9 cellular contexts compared by ENCODE assay signal in the genomic region with DNA sequence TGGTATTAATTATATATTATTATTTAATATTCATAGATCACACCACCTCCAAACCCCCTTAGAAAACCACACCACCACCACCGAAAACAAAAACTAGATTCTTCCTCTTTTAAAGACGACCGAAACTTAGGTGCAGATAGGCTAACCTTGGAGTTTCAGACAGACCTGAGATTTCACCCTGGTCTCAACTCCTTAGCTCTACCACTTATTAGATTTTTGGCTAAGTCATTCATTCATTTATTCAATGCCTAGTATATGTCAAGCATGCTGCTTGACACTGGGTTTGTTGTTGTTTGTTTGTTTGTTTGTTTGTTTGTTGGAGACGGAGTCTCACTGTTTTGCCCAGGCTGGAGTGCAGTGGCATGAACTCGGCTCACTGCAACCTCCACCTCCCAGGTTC. TPM values are rescaled to one million over a fixed set of nuclear protein-coding genes. Genes with fewer than 3 reads are reported as not detected.
A peak's percentile ranks its signal among the peaks of the same experiment; 100 is the strongest.
DNase-seq lines count a peak whose midpoint lies in the region; ATAC-seq lines count a peak whose summit lies in the region.
"Had no signal": no experiment of that assay in that cellular context is flagged by ENCODE, and none has a peak within 500 bp of the region (broad histone marks: within the 10 kb centered on the region; RNA-seq: fewer than 3 reads in every experiment).

No MANE protein-coding gene starts in this region.

- H3K27me3 Mint-ChIP-seq in naive B cell: no peaks in the 10 kb centered on the region

- DNase-seq in naive B cell (peak; percentile 57), NCI-H2227 (lab: John Stamatoyannopoulos, UW; ENCODE audit: unreplicated experiment) (no peak), NCI-H1436 (lab: John Stamatoyannopoulos, UW) (no peak)
- DNase-seq in activated CD4-positive, alpha-beta T cell treated with anti-CD3 and anti-CD28 coated beads for 1 hour: no peak
- DNase-seq: NCI-H69, right lobe of liver had no signal

- H3K36me3 Mint-ChIP-seq in naive B cell: no peaks in the 10 kb centered on the region

- H3K4me1 Mint-ChIP-seq in naive B cell: peaks cover 24 to 30% (median 28%) of the 10 kb centered on the region in 3 donors

- peak overlapping the region in 5 of 6 donors; percentile 8 to 85 (median 60) for H3K27ac Mint-ChIP-seq in naive B cell

- ATAC-seq in GM19043 (IDR thresholded peaks at IDR 0.05; ENCODE audit: low read depth, unreplicated experiment): peak; percentile 87
- peak; percentile 86 for ATAC-seq in GM21786 (IDR thresholded peaks at IDR 0.05; ENCODE audit: unreplicated experiment)
- peak; percentile 93 for ATAC-seq in HG03175 (IDR thresholded peaks at IDR 0.05; ENCODE audit: unreplicated experiment)
- peak; percentile 99 to 100 for ATAC-seq in naive B cell (ENCODE audit: low read depth in 2 of 2)

- peak overlapping the region in 6 of 8 donors; percentile 9 to 80 (median 74) for H3K4me3 Mint-ChIP-seq in naive B cell

- peaks cover 0 to 1% (median 0%) of the 10 kb centered on the region in 7 donors for H3K9me3 Mint-ChIP-seq in naive B cell

RNA-seq across cellular contexts. Expression of a gene that starts 9.5 kb away (rescaled TPM):
- polyA plus RNA-seq in naive B cell (ENCODE audit: low read depth in 6 of 6): 10 to 100 TPM in 5 of 6 donors, 1 to 10 TPM in 1; 7.1 to 35.4 (median 28.9) TPM
